In the genomic region with DNA sequence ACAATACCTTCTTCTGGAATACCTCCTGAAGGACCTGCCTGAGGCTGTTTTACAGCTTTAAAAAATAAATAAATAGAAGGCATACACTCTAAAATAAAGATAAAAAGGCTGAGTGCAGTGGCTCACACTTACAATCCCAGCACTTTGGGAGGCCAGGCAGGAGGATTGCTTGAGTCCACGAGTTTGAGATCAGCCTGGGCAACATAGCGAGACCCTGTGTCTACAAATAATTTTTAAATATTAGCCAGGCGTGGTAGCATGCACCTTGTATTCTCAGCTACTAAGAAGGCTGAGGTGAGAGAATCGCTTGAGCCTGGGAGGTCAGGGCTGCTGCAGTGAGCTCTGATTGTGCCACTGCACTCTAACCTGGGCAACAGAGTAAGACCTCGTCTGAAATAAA, we compare ENCODE assay signal across 32 cellular contexts.
"Had no signal": no experiment of that assay in that cellular context is flagged by ENCODE, and none has a peak within 500 bp of the region (broad histone marks: within the 10 kb centered on the region; RNA-seq: fewer than 3 reads in every experiment).

No MANE protein-coding gene starts in this region.

- H3K36me3 ChIP-seq: adrenal gland, gastroesophageal sphincter, left lung, ovary, sigmoid colon, upper lobe of left lung, vagina had no signal

- H3K4me3 Mint-ChIP-seq: activated CD4-positive, alpha-beta T cell treated with anti-CD3 and anti-CD28 coated beads for 36 hours; activated CD8-positive, alpha-beta T cell treated with anti-CD3 and anti-CD28 coated beads, Interleukin-2, amount 10 ng/mL, durations not matched to agents 7 days and 5 days; activated naive CD8-positive, alpha-beta T cell; nephron; stimulated activated memory B cell treated with anti-CD40 and anti-IgM and Interleukin-4, amounts not matched to agents 10 μg/mL and 1 μg/mL and 100 μg/mL, for 72 hours; stimulated activated naive CD8-positive, alpha-beta T cell treated with anti-CD3 and anti-CD28 coated beads, Interleukin-15, amount 100 ng/mL, for 72 hours; T-helper 2 cell treated with Interferon-gamma antibody and Interleukin-4, amounts not matched to agents 5 μg/mL and 100 μg/mL, for 36 hours had no signal

- H3K27me3 ChIP-seq: adrenal gland, body of pancreas, dorsolateral prefrontal cortex, gastroesophageal sphincter, left lung, ovary, sigmoid colon, upper lobe of left lung, vagina had no signal

- H3K4me3 ChIP-seq: adrenal gland, body of pancreas, coronary artery, dorsolateral prefrontal cortex, gastroesophageal sphincter, left lung, lung, ovary, sigmoid colon, upper lobe of left lung, vagina had no signal

- H3K27me3 Mint-ChIP-seq: activated CD4-positive, alpha-beta T cell treated with anti-CD3 and anti-CD28 coated beads for 36 hours; activated naive CD8-positive, alpha-beta T cell; progenitor cell of endocrine pancreas; stimulated activated memory B cell treated with anti-CD40 and anti-IgM and Interleukin-4, amounts not matched to agents 10 μg/mL and 1 μg/mL and 100 μg/mL, for 72 hours; stimulated activated naive CD8-positive, alpha-beta T cell treated with anti-CD3 and anti-CD28 coated beads, Interleukin-15, amount 100 ng/mL, for 72 hours had no signal

- H3K9me3 ChIP-seq: adrenal gland, body of pancreas, gastroesophageal sphincter, left lung, ovary, sigmoid colon, upper lobe of left lung, vagina had no signal

- DNase-seq: activated CD4-positive, alpha-beta T cell treated with anti-CD3 and anti-CD28 coated beads for 36 hours; activated CD4-positive, CD25-positive, alpha-beta regulatory T cell; activated CD8-positive, alpha-beta T cell treated with anti-CD3 and anti-CD28 coated beads, Interleukin-2, amount 10 ng/mL, durations not matched to agents 7 days and 5 days; activated effector memory CD4-positive, alpha-beta T cell treated with Interleukin-2 at 50 U/mL for 16 hours; activated naive CD4-positive, alpha-beta T cell treated with Interleukin-2 at 50 U/mL for 16 hours; adrenal gland; aorta; body of pancreas; dorsolateral prefrontal cortex; effector memory CD4-positive, alpha-beta T cell; erythroblast; head of caudate nucleus; left lung; ovary; retina; sigmoid colon; small intestine; stimulated activated CD4-positive, alpha-beta T cell treated with anti-CD3 and anti-CD28 coated beads, Interleukin-4, amount 100 ng/mL, for 4 hours; stimulated activated CD8-positive, alpha-beta memory T cell treated with anti-CD3 and anti-CD28 coated beads, Interleukin-4, amount 100 ng/mL, for 48 hours; stimulated activated naive CD8-positive, alpha-beta T cell treated with anti-CD3 and anti-CD28 coated beads, Interleukin-15, amount 100 ng/mL, for 72 hours; substantia nigra; T-helper 1 cell; upper lobe of left lung had no signal

- H3K27ac Mint-ChIP-seq: activated CD4-positive, alpha-beta T cell treated with anti-CD3 and anti-CD28 coated beads for 36 hours; activated CD8-positive, alpha-beta T cell treated with anti-CD3 and anti-CD28 coated beads, Interleukin-2, amount 10 ng/mL, durations not matched to agents 7 days and 5 days; activated naive CD8-positive, alpha-beta T cell; nephron; stimulated activated memory B cell treated with anti-CD40 and anti-IgM and Interleukin-4, amounts not matched to agents 10 μg/mL and 1 μg/mL and 100 μg/mL, for 72 hours; stimulated activated naive CD8-positive, alpha-beta T cell treated with anti-CD3 and anti-CD28 coated beads, Interleukin-15, amount 100 ng/mL, for 72 hours; T-helper 2 cell treated with Interferon-gamma antibody and Interleukin-4, amounts not matched to agents 5 μg/mL and 100 μg/mL, for 36 hours had no signal

- H3K36me3 Mint-ChIP-seq: activated naive CD8-positive, alpha-beta T cell had no signal

- ATAC-seq: activated CD4-positive, alpha-beta T cell treated with anti-CD3 and anti-CD28 coated beads for 36 hours; activated CD8-positive, alpha-beta T cell treated with anti-CD3 and anti-CD28 coated beads, Interleukin-2, amount 10 ng/mL, durations not matched to agents 7 days and 5 days; body of pancreas; gastroesophageal sphincter; left lung; stimulated activated memory B cell treated with anti-CD40 and anti-IgM and Interleukin-4, amounts not matched to agents 10 μg/mL and 1 μg/mL and 100 μg/mL, for 72 hours; stimulated activated naive CD8-positive, alpha-beta T cell treated with anti-CD3 and anti-CD28 coated beads, Interleukin-15, amount 100 ng/mL, for 72 hours had no signal

- H3K27ac ChIP-seq: coronary artery, dorsolateral prefrontal cortex, gastroesophageal sphincter, sigmoid colon, vagina had no signal

- H3K9me3 Mint-ChIP-seq: nephron; stimulated activated memory B cell treated with anti-CD40 and anti-IgM and Interleukin-4, amounts not matched to agents 10 μg/mL and 1 μg/mL and 100 μg/mL, for 72 hours; stimulated activated naive CD8-positive, alpha-beta T cell treated with anti-CD3 and anti-CD28 coated beads, Interleukin-15, amount 100 ng/mL, for 72 hours; T-helper 2 cell treated with Interferon-gamma antibody and Interleukin-4, amounts not matched to agents 5 μg/mL and 100 μg/mL, for 36 hours had no signal
